Comparison of ENCODE assay signal across 14 cellular contexts in genomic region chr3:9820944-9821343, GRCh38. TPM values are rescaled to one million over a fixed set of nuclear protein-coding genes. Genes with fewer than 3 reads are reported as not detected.
A peak's percentile ranks its signal among the peaks of the same experiment; 100 is the strongest.
DNase-seq lines count a peak whose midpoint lies in the region; ATAC-seq and TF ChIP-seq lines count a peak whose summit lies in the region.
"Had no signal": no experiment of that assay in that cellular context is flagged by ENCODE, and none has a peak within 500 bp of the region (broad histone marks: within the 10 kb centered on the region; RNA-seq: fewer than 3 reads in every experiment).

No MANE protein-coding gene starts in this region.

- WGBS in heart right ventricle, 2 donors, result 64 to 84% methylated on average over 2 of the region's 2 CpGs

- DNase-seq in cardiac muscle cell (ENCODE audit: low read depth in 1 of 2, low spot score in 1 of 2), result peak; percentile 41 to 52
- no peak for DNase-seq in heart right ventricle
- no peak for DNase-seq in RWPE1 (ENCODE audit: low spot score)
- peak; percentile 21 to 40 for DNase-seq in fibroblast of lung (ENCODE audit: low read depth in 2 of 2)
- DNase-seq in stimulated activated effector memory CD8-positive, alpha-beta T cell treated with anti-CD3 and anti-CD28 coated beads, Interleukin-12 subunit alpha, Interleukin-12 subunit beta, amount 100 ng/mL, for 72 hours (ENCODE audit: low spot score in 2 of 2), result no peak
- DNase-seq in posterior cingulate gyrus, result no peak
- no peak for DNase-seq in CD14-positive monocyte (ENCODE audit: low spot score)
- DNase-seq in CD4-positive, alpha-beta memory T cell, result no peak
- DNase-seq: CD4-positive, alpha-beta T cell; MG63; naive B cell had no signal

- H3K27me3 Mint-ChIP-seq in CD14-positive monocyte (ENCODE audit: low read depth in 3 of 3), result peaks cover 0 to 7% (median 3%) of the 10 kb centered on the region in 3 donors
- no peaks in the 10 kb centered on the region for H3K27me3 Mint-ChIP-seq in CD4-positive, alpha-beta memory T cell
- H3K27me3 Mint-ChIP-seq: activated T-helper 17 cell treated with anti-CD3 and anti-CD28 coated beads, Interleukin-2, amount 50 U/mL, for 72 hours; CD4-positive, alpha-beta T cell; naive B cell had no signal

- H3K4me3 ChIP-seq in cardiac muscle cell (no peak overlapping the region), heart right ventricle (no peak overlapping the region), fibroblast of lung (replicated peaks in 1 of 4; ENCODE audit: control extremely low read depth in 1 of 4, insufficient read depth in 1 of 4, low read depth in 3 of 4, low read length in 4 of 4) (no peak overlapping the region)
- no peak overlapping the region for H3K4me3 ChIP-seq in CD4-positive, alpha-beta memory T cell (ENCODE audit: low read length in 2 of 2)
- H3K4me3 ChIP-seq: esophagus muscularis mucosa, MG63 had no signal

- TF ChIP-seq CTCF in cardiac muscle cell (IDR thresholded peaks at IDR 0.05; ENCODE audit: low read depth, low read length), result peak; percentile 49
- peak in 2 of 9 donors; percentile 8 to 25 for TF ChIP-seq CTCF in heart right ventricle (IDR thresholded peaks at IDR 0.05)
- TF ChIP-seq CTCF in RWPE1 (conservative IDR thresholded peaks at IDR 0.05; ENCODE audit: low read depth), result peak; percentile 41
- TF ChIP-seq CTCF in fibroblast of lung (conservative IDR thresholded peaks at IDR 0.05 in 1 of 2, IDR thresholded peaks at IDR 0.05 in 1 of 2; ENCODE audit: low read depth in 1 of 2, low read length in 2 of 2), result peak in 1 of 2 donors; percentile 51
- TF ChIP-seq CTCF in CD14-positive monocyte (IDR thresholded peaks at IDR 0.05), result no peak

- H3K79me2 ChIP-seq in fibroblast of lung (ENCODE audit: control insufficient read depth, insufficient read depth, low read length), result no peaks in the 10 kb centered on the region

- H3K27ac Mint-ChIP-seq in stimulated activated effector memory CD8-positive, alpha-beta T cell treated with anti-CD3 and anti-CD28 coated beads, Interleukin-12 subunit alpha, Interleukin-12 subunit beta, amount 100 ng/mL, for 72 hours, result peak overlapping the region; percentile 35
- H3K27ac Mint-ChIP-seq in CD14-positive monocyte, result peak overlapping the region in 2 of 7 donors; percentile 36 to 63
- H3K27ac Mint-ChIP-seq in CD4-positive, alpha-beta memory T cell, result no peak overlapping the region
- H3K27ac Mint-ChIP-seq: activated T-helper 17 cell treated with anti-CD3 and anti-CD28 coated beads, Interleukin-2, amount 50 U/mL, for 72 hours; CD4-positive, alpha-beta T cell; T-helper 1 cell treated with Interleukin-12 subunit alpha and Interleukin-12 subunit beta and Interleukin-4 antibody, amounts not matched to agents 30 μg/mL and 1 μg/mL, for 36 hours had no signal

- H3K4me2 ChIP-seq in fibroblast of lung (ENCODE audit: extremely low read depth, insufficient read depth, low read length), result no peak overlapping the region

- no peaks in the 10 kb centered on the region for H3K4me1 Mint-ChIP-seq in stimulated activated effector memory CD8-positive, alpha-beta T cell treated with anti-CD3 and anti-CD28 coated beads, Interleukin-12 subunit alpha, Interleukin-12 subunit beta, amount 100 ng/mL, for 72 hours
- H3K4me1 Mint-ChIP-seq in CD14-positive monocyte, result no peaks in the 10 kb centered on the region
- H3K4me1 Mint-ChIP-seq in CD4-positive, alpha-beta memory T cell, result peaks cover 0 to 4% (median 2%) of the 10 kb centered on the region in 4 donors
- H3K4me1 Mint-ChIP-seq: naive B cell had no signal

- H3K36me3 ChIP-seq in cardiac muscle cell (no peaks in the 10 kb centered on the region), heart right ventricle (peaks cover 0 to 50% (median 0%) of the 10 kb centered on the region in 9 donors), fibroblast of lung (ENCODE audit: control insufficient read depth, insufficient read depth, low read length) (no peaks in the 10 kb centered on the region)
- H3K36me3 ChIP-seq in CD4-positive, alpha-beta memory T cell (ENCODE audit: insufficient read depth, low read length), result no peaks in the 10 kb centered on the region
- H3K36me3 ChIP-seq: MG63 had no signal

- H3K27me3 ChIP-seq in cardiac muscle cell (no peaks in the 10 kb centered on the region), heart right ventricle (no peaks in the 10 kb centered on the region), fibroblast of lung (ENCODE audit: control insufficient read depth, insufficient read depth, low read length) (no peaks in the 10 kb centered on the region)
- no peaks in the 10 kb centered on the region for H3K27me3 ChIP-seq in CD4-positive, alpha-beta memory T cell (ENCODE audit: insufficient read depth, low read length)
- H3K27me3 ChIP-seq: esophagus muscularis mucosa, MG63 had no signal

- H3K27ac ChIP-seq in cardiac muscle cell, result no peak overlapping the region
- H3K27ac ChIP-seq in heart right ventricle, result no peak overlapping the region
- H3K27ac ChIP-seq in RWPE1, result no peak overlapping the region
- no peak overlapping the region for H3K27ac ChIP-seq in fibroblast of lung (ENCODE audit: insufficient read depth, low read length)
- H3K27ac ChIP-seq in CD4-positive, alpha-beta memory T cell (ENCODE audit: low read depth, low read length), result no peak overlapping the region
- H3K27ac ChIP-seq: esophagus muscularis mucosa had no signal

- intact Hi-C loops in heart right ventricle (cut with DNase I) (no loop called here), posterior cingulate gyrus (cut with DNase I) (no loop called here), CD14-positive monocyte (cut with micrococcal nuclease) (no loop called here)
- intact Hi-C loops in CD4-positive, alpha-beta memory T cell (cut with micrococcal nuclease), result no loop called here

- no peak overlapping the region for H3K4me3 Mint-ChIP-seq in stimulated activated effector memory CD8-positive, alpha-beta T cell treated with anti-CD3 and anti-CD28 coated beads, Interleukin-12 subunit alpha, Interleukin-12 subunit beta, amount 100 ng/mL, for 72 hours
- H3K4me3 Mint-ChIP-seq in CD14-positive monocyte, result no peak overlapping the region
- no peak overlapping the region for H3K4me3 Mint-ChIP-seq in CD4-positive, alpha-beta memory T cell
- H3K4me3 Mint-ChIP-seq: activated T-helper 17 cell treated with anti-CD3 and anti-CD28 coated beads, Interleukin-2, amount 50 U/mL, for 72 hours; CD4-positive, alpha-beta T cell; T-helper 1 cell treated with Interleukin-12 subunit alpha and Interleukin-12 subunit beta and Interleukin-4 antibody, amounts not matched to agents 30 μg/mL and 1 μg/mL, for 36 hours had no signal

- no peak overlapping the region for H2AFZ ChIP-seq in fibroblast of lung (ENCODE audit: low read length)

- no peaks in the 10 kb centered on the region for H3K9me3 Mint-ChIP-seq in stimulated activated effector memory CD8-positive, alpha-beta T cell treated with anti-CD3 and anti-CD28 coated beads, Interleukin-12 subunit alpha, Interleukin-12 subunit beta, amount 100 ng/mL, for 72 hours
- peaks cover 0 to 2% (median 0%) of the 10 kb centered on the region in 7 donors for H3K9me3 Mint-ChIP-seq in CD14-positive monocyte
- peaks cover 0 to 2% (median 0%) of the 10 kb centered on the region in 8 donors for H3K9me3 Mint-ChIP-seq in CD4-positive, alpha-beta memory T cell
- H3K9me3 Mint-ChIP-seq: activated T-helper 17 cell treated with anti-CD3 and anti-CD28 coated beads, Interleukin-2, amount 50 U/mL, for 72 hours; CD4-positive, alpha-beta T cell; naive B cell; T-helper 1 cell treated with Interleukin-12 subunit alpha and Interleukin-12 subunit beta and Interleukin-4 antibody, amounts not matched to agents 30 μg/mL and 1 μg/mL, for 36 hours had no signal

- no peak for ATAC-seq in heart right ventricle
- no peak for ATAC-seq in stimulated activated effector memory CD8-positive, alpha-beta T cell treated with anti-CD3 and anti-CD28 coated beads, Interleukin-12 subunit alpha, Interleukin-12 subunit beta, amount 100 ng/mL, for 72 hours
- ATAC-seq: activated T-helper 17 cell treated with anti-CD3 and anti-CD28 coated beads, Interleukin-2, amount 50 U/mL, for 72 hours had no signal

- no peak overlapping the region for H3K9ac ChIP-seq in fibroblast of lung (ENCODE audit: insufficient read depth, low read length)

- H3K9me3 ChIP-seq in cardiac muscle cell (ENCODE audit: low read depth) (no peaks in the 10 kb centered on the region), heart right ventricle (no peaks in the 10 kb centered on the region), fibroblast of lung (ENCODE audit: control insufficient read depth, insufficient read depth, low read depth, low read length) (no peaks in the 10 kb centered on the region)
- no peaks in the 10 kb centered on the region for H3K9me3 ChIP-seq in CD4-positive, alpha-beta memory T cell (ENCODE audit: control insufficient read depth in 1 of 2, low read length in 2 of 2)
- H3K9me3 ChIP-seq: esophagus muscularis mucosa, MG63 had no signal

- no peaks in the 10 kb centered on the region for H3K4me1 ChIP-seq in cardiac muscle cell (ENCODE audit: low read depth)
- H3K4me1 ChIP-seq in heart right ventricle, result no peaks in the 10 kb centered on the region
- H3K4me1 ChIP-seq in fibroblast of lung (ENCODE audit: control insufficient read depth, extremely low read depth, insufficient read depth, low read length), result no peaks in the 10 kb centered on the region
- H3K4me1 ChIP-seq in CD4-positive, alpha-beta memory T cell (ENCODE audit: insufficient read depth, low read length), result no peaks in the 10 kb centered on the region
- H3K4me1 ChIP-seq: esophagus muscularis mucosa had no signal

- POLR2A ChIA-PET in RWPE1 (lab: Yijun Ruan, JAX; ENCODE audit: low non-redundant PET), result no interaction called here
- POLR2A ChIA-PET in CD4-positive, alpha-beta memory T cell (lab: Charles Lee; ENCODE audit: partially characterized antibody), result no interaction called here

- H4K20me1 ChIP-seq in fibroblast of lung (ENCODE audit: control insufficient read depth, extremely low read depth, insufficient read depth, low read length), result no peaks in the 10 kb centered on the region

- CTCF ChIA-PET in RWPE1 (lab: Yijun Ruan, JAX), result no interaction called here
- CTCF ChIA-PET in CD4-positive, alpha-beta memory T cell (lab: Charles Lee; ENCODE audit: partially characterized antibody), result no interaction called here

- peaks cover 8% of the 10 kb centered on the region for H3K36me3 Mint-ChIP-seq in stimulated activated effector memory CD8-positive, alpha-beta T cell treated with anti-CD3 and anti-CD28 coated beads, Interleukin-12 subunit alpha, Interleukin-12 subunit beta, amount 100 ng/mL, for 72 hours
- peaks cover 19 to 48% of the 10 kb centered on the region in 2 donors for H3K36me3 Mint-ChIP-seq in CD14-positive monocyte
- peaks cover 0 to 4% of the 10 kb centered on the region in 2 donors for H3K36me3 Mint-ChIP-seq in CD4-positive, alpha-beta memory T cell

RNA-seq across cellular contexts. Expression of gene TTLL3, which starts 10.9 kb away (rescaled TPM):
- 20.1 and 59.6 TPM in 2 replicates for total RNA-seq in cardiac muscle cell
- 29.4 and 38.8 TPM in 2 replicates for polyA plus RNA-seq in cardiac muscle cell
- total RNA-seq in heart right ventricle, result 10 to 100 TPM in 7 of 10 donors, 1 to 10 TPM in 3; 8.7 to 20.5 (median 13.7) TPM
- 10 to 100 TPM in 1 of 2 donors, 1 to 10 TPM in 1; 6.7 to 35.0 TPM for polyA plus RNA-seq in heart right ventricle
- total RNA-seq in fibroblast of lung, result 10.0 and 14.9 TPM in 2 replicates
- 11.3 and 16.1 TPM in 2 replicates for polyA plus RNA-seq in fibroblast of lung
- polyA plus RNA-seq in fibroblast of lung (2012), result 8.0 and 11.6 TPM in 2 replicates
- 15.7 and 39.9 TPM in 2 replicates for polyA minus RNA-seq in fibroblast of lung (ENCODE audit: low replicate concordance)
- polyA plus RNA-seq in CD14-positive monocyte, result 1 to 10 TPM; 1.1 to 1.8 TPM
- total RNA-seq in CD4-positive, alpha-beta memory T cell, result 10 to 100 TPM; 81.4 to 91.7 TPM
- polyA plus RNA-seq in CD4-positive, alpha-beta memory T cell, result 1 to 10 TPM; 3.0 to 5.9 TPM

RNA-seq across cellular contexts. Expression of gene RPUSD3, which starts 22.9 kb away (rescaled TPM):
- total RNA-seq in cardiac muscle cell (56.9 and 78.1 TPM in 2 replicates), heart right ventricle (10 to 100 TPM; 26.4 to 42.3 (median 29.4) TPM), fibroblast of lung (16.2 and 22.1 TPM in 2 replicates)
- polyA plus RNA-seq in cardiac muscle cell (122 and 124 TPM in 2 replicates), heart right ventricle (10 to 100 TPM; 43.4 to 45.7 TPM), fibroblast of lung (17.3 and 29.9 TPM in 2 replicates), CD14-positive monocyte (10 to 100 TPM; 42.6 to 51.5 TPM)
- polyA plus RNA-seq in fibroblast of lung (2012), result 19.7 and 35.4 TPM in 2 replicates
- 26.0 and 51.6 TPM in 2 replicates for polyA minus RNA-seq in fibroblast of lung (ENCODE audit: low replicate concordance)
- 10 to 100 TPM; 63.3 to 67.6 TPM for total RNA-seq in CD4-positive, alpha-beta memory T cell
- polyA plus RNA-seq in CD4-positive, alpha-beta memory T cell, result 10 to 100 TPM; 55.2 to 68.4 TPM

RNA-seq across cellular contexts. Expression of gene ARPC4, which starts 28.1 kb away (rescaled TPM):
- total RNA-seq in cardiac muscle cell (114 and 136 TPM in 2 replicates), heart right ventricle (100 to 1,000 TPM in 1 of 10 donors, 10 to 100 TPM in 9; 40.6 to 111 (median 55.0) TPM), fibroblast of lung (167 and 174 TPM in 2 replicates)
- polyA plus RNA-seq in cardiac muscle cell (111 and 138 TPM in 2 replicates), heart right ventricle (100 to 1,000 TPM in 1 of 2 donors, 10 to 100 TPM in 1; 27.9 to 104 TPM), fibroblast of lung (307 and 350 TPM in 2 replicates), CD14-positive monocyte (100 to 1,000 TPM; 389 to 390 TPM)
- 188 and 212 TPM in 2 replicates for polyA plus RNA-seq in fibroblast of lung (2012)
- 55.8 and 72.2 TPM in 2 replicates for polyA minus RNA-seq in fibroblast of lung (ENCODE audit: low replicate concordance)
- total RNA-seq in CD4-positive, alpha-beta memory T cell, result 100 to 1,000 TPM; 164 to 168 TPM
- 100 to 1,000 TPM; 235 to 287 TPM for polyA plus RNA-seq in CD4-positive, alpha-beta memory T cell

RNA-seq across cellular contexts. Expression of gene TADA3, which starts 28.7 kb away (rescaled TPM):
- total RNA-seq in cardiac muscle cell (137 and 141 TPM in 2 replicates), heart right ventricle (10 to 100 TPM; 38.5 to 59.6 (median 42.9) TPM), fibroblast of lung (69.3 and 87.9 TPM in 2 replicates)
- polyA plus RNA-seq in cardiac muscle cell (91.3 and 97.2 TPM in 2 replicates), heart right ventricle (10 to 100 TPM; 48.7 to 51.4 TPM), fibroblast of lung (51.2 and 64.5 TPM in 2 replicates), CD14-positive monocyte (10 to 100 TPM; 36.1 to 46.9 TPM)
- polyA plus RNA-seq in fibroblast of lung (2012), result 68.9 and 87.6 TPM in 2 replicates
- polyA minus RNA-seq in fibroblast of lung (ENCODE audit: low replicate concordance), result 96.1 and 125 TPM in 2 replicates
- 10 to 100 TPM; 37.6 to 41.4 TPM for total RNA-seq in CD4-positive, alpha-beta memory T cell
- 10 to 100 TPM; 35.3 to 54.6 TPM for polyA plus RNA-seq in CD4-positive, alpha-beta memory T cell

RNA-seq across cellular contexts. Expression of gene CAMK1, which starts 51.2 kb away (rescaled TPM):
- 23.7 and 24.6 TPM in 2 replicates for total RNA-seq in cardiac muscle cell
- 20.4 and 29.1 TPM in 2 replicates for polyA plus RNA-seq in cardiac muscle cell
- 10 to 100 TPM in 4 of 10 donors, 1 to 10 TPM in 6; 6.2 to 19.5 (median 8.3) TPM for total RNA-seq in heart right ventricle
- 10 to 100 TPM; 18.3 to 27.1 TPM for polyA plus RNA-seq in heart right ventricle
- total RNA-seq in fibroblast of lung, result 55.2 and 64.2 TPM in 2 replicates
- polyA plus RNA-seq in fibroblast of lung, result 27.7 and 37.0 TPM in 2 replicates
- polyA plus RNA-seq in fibroblast of lung (2012), result 37.0 and 60.0 TPM in 2 replicates
- polyA minus RNA-seq in fibroblast of lung (ENCODE audit: low replicate concordance), result 26.4 and 48.8 TPM in 2 replicates
- 100 to 1,000 TPM; 118 to 137 TPM for polyA plus RNA-seq in CD14-positive monocyte
- total RNA-seq in CD4-positive, alpha-beta memory T cell, result 1 to 10 TPM; 2.1 to 2.6 TPM
- 1 to 10 TPM; 3.5 to 5.8 TPM for polyA plus RNA-seq in CD4-positive, alpha-beta memory T cell

Comparison
In these comparisons a context has a peak if more than half of its experiments do, and no peak if none do; other contexts are left out.
1. DNase-seq: peak in cardiac muscle cell (2 of 2) and fibroblast of lung (2 of 2); none in heart right ventricle (0 of 2), RWPE1 (single experiment), stimulated activated effector memory CD8-positive, alpha-beta T cell treated with anti-CD3 and anti-CD28 coated beads, Interleukin-12 subunit alpha, Interleukin-12 subunit beta, amount 100 ng/mL, for 72 hours (0 of 2), posterior cingulate gyrus (0 of 10), CD14-positive monocyte (single experiment) and CD4-positive, alpha-beta memory T cell (0 of 5).